Comparison of ENCODE assay signal across 9 cellular contexts in the genomic region with DNA sequence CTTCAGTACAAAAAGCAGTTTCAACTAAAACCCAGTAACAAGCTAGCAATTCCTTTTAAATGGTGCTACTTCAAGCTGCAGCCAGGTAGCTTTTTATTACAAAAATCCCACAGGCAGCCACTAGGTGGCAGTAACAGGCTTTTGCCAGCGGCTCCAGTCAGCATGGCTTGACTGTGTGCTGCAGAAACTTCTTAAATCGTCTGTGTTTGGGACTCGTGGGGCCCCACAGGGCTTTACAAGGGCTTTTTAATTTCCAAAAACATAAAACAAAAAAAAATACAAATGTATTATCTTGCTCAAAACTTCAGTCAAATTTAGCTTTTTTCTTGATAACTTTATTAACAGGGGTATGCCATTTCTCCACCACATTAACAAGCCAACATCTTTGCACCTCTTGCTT. TPM values are rescaled to one million over a fixed set of nuclear protein-coding genes. Genes with fewer than 3 reads are reported as not detected.
DNase-seq lines count a peak whose midpoint lies in the region; ATAC-seq and TF ChIP-seq lines count a peak whose summit lies in the region.
"Had no signal": no experiment of that assay in that cellular context is flagged by ENCODE, and none has a peak within 500 bp of the region (broad histone marks: within the 10 kb centered on the region; RNA-seq: fewer than 3 reads in every experiment).

No MANE protein-coding gene starts in this region.

- peak; percentile 58 for DNase-seq in DMS114 treated with DMSO at 0.1 percent for 48 hours (lab: John Stamatoyannopoulos, UW; ENCODE audit: unreplicated experiment)
- DNase-seq in H4 (ENCODE audit: low spot score), result peak; percentile 47
- peak; percentile 47 for DNase-seq in NCI-H146 (lab: John Stamatoyannopoulos, UW)
- DNase-seq in UCSD-AML1 (lab: John Stamatoyannopoulos, UW; ENCODE audit: unreplicated experiment), result peak; percentile 58
- peak; percentile 66 to 74 (median 71) for DNase-seq in body of pancreas
- DNase-seq in iris pigment epithelial cell (ENCODE audit: low read depth), result peak; percentile 63
- peak; percentile 24 to 61 for DNase-seq in stimulated activated CD4-positive, alpha-beta T cell treated with anti-CD3 and anti-CD28 coated beads, Interleukin-15, amount 100 ng/mL, for 48 hours (ENCODE audit: low read depth in 2 of 2)

- 0% methylated on average over 3 of the region's 3 CpGs for WGBS in body of pancreas, 2 donors

- peak; percentile 43 to 93 (median 82) for TF ChIP-seq CTCF in body of pancreas (IDR thresholded peaks at IDR 0.05)

- H3K27me3 ChIP-seq in body of pancreas, result no peaks in the 10 kb centered on the region

- no peak for TF ChIP-seq POLR2A in body of pancreas (IDR thresholded peaks at IDR 0.05)

- H3K9me3 ChIP-seq in body of pancreas, result no peaks in the 10 kb centered on the region

- H3K4me3 ChIP-seq in body of pancreas, result no peak overlapping the region

- ATAC-seq in body of pancreas (peak; percentile 68), HG03097 (IDR thresholded peaks at IDR 0.05; ENCODE audit: low FRiP score, unreplicated experiment) (no peak)

- no peaks in the 10 kb centered on the region for H3K36me3 ChIP-seq in body of pancreas (replicated peaks in 1 of 2; ENCODE audit: insufficient read depth in 1 of 2, low read depth in 2 of 2)

- no peak overlapping the region for H3K27ac ChIP-seq in body of pancreas
- H3K27ac ChIP-seq: epithelial cell of prostate had no signal

- H3K4me1 ChIP-seq in body of pancreas, result no peaks in the 10 kb centered on the region

- intact Hi-C loops in body of pancreas (cut with DNase I), result no loop called here

RNA-seq across cellular contexts. Expression of a gene that starts 3.6 kb away (rescaled TPM):
- not detected in 2 replicates for total RNA-seq in H4 (2014; rRNA removed; shearing (Covaris generic))
- 1 to 10 TPM in 1 of 2 donors, under 1 TPM in 1; 0.33 to 2.6 TPM for total RNA-seq in body of pancreas

RNA-seq across cellular contexts. Expression of a gene that starts 31.0 kb away (rescaled TPM):
- not detected in 2 replicates for total RNA-seq in H4 (2014; rRNA removed; shearing (Covaris generic))
- not detected for total RNA-seq in body of pancreas
